ENCODE assay signal across 8 cellular contexts in genomic region chr7:135509839-135510602, GRCh38. TPM values are rescaled to one million over a fixed set of nuclear protein-coding genes. Genes with fewer than 3 reads are reported as not detected.
DNase-seq lines count a peak whose midpoint lies in the region; ATAC-seq, FAIRE-seq and TF ChIP-seq lines count a peak whose summit lies in the region.

CNOT4 (minus strand) TSS chr7:135510102; CDS start chr7:135438331, 71,771 bp downstream.

- no peaks in the 10 kb centered on the region for H3K36me3 ChIP-seq in HUES6 (ENCODE audit: control insufficient read depth, insufficient read depth, low read length)
- H3K36me3 ChIP-seq in NT2/D1 (ENCODE audit: insufficient read depth, insufficient read length, low read length): peaks cover 4% of the 10 kb centered on the region
- H3K36me3 ChIP-seq in endodermal cell (ENCODE audit: control insufficient read depth, insufficient read depth, low read length): no peaks in the 10 kb centered on the region

- no peaks in the 10 kb centered on the region for H3K27me3 ChIP-seq in HUES6 (ENCODE audit: control insufficient read depth, insufficient read depth, low read length)
- peaks cover 4% of the 10 kb centered on the region for H3K27me3 ChIP-seq in NT2/D1 (ENCODE audit: insufficient read depth, insufficient read length)
- peaks cover 13% of the 10 kb centered on the region for H3K27me3 ChIP-seq in endodermal cell (ENCODE audit: control insufficient read depth, insufficient read depth, low read length, poor library complexity, severe bottlenecking)

- H3K4me1 ChIP-seq in HUES6 (ENCODE audit: control insufficient read depth, insufficient read depth, low read length): peaks cover 8% of the 10 kb centered on the region
- H3K4me1 ChIP-seq in NT2/D1 (ENCODE audit: insufficient read depth, insufficient read length): no peaks in the 10 kb centered on the region
- peaks cover 9% of the 10 kb centered on the region for H3K4me1 ChIP-seq in endodermal cell (ENCODE audit: control insufficient read depth, insufficient read depth, low read length)

- WGBS in endodermal cell (ENCODE audit: insufficient coverage in 1 of 2, insufficient read length in 1 of 2), 2 experiments: 0% methylated on average over 18 to 56 of the region's 56 CpGs

- H3K4me1 Mint-ChIP-seq in activated CD8-positive, alpha-beta memory T cell treated with anti-CD3 and anti-CD28 coated beads, Interleukin-2, amount 10 ng/mL, durations not matched to agents 7 days and 5 days: peaks cover 15% of the 10 kb centered on the region
- H3K4me1 Mint-ChIP-seq in endodermal cell: peaks cover 9% of the 10 kb centered on the region

- H3K27ac ChIP-seq in HUES6 (ENCODE audit: low read depth, low read length) (peak within 1 kb of the TSS; percentile 93), endodermal cell (ENCODE audit: low read depth, low read length) (peak within 1 kb of the TSS; percentile 90)

- DNase-seq in D721Med (ENCODE audit: insufficient read length, low spot score): peak; percentile 48
- peak; percentile 94 for DNase-seq in NT2/D1 (ENCODE audit: low read depth, low spot score)
- DNase-seq in activated CD8-positive, alpha-beta memory T cell treated with anti-CD3 and anti-CD28 coated beads, Interleukin-2, amount 10 ng/mL, durations not matched to agents 7 days and 5 days: peak; percentile 98
- DNase-seq in endodermal cell: peak; percentile 99
- DNase-seq in mesenteric fat pad (ENCODE audit: low spot score): peak; percentile 98
- peak; percentile 95 for DNase-seq in stimulated activated CD8-positive, alpha-beta memory T cell treated with anti-CD3 and anti-CD28 coated beads, Interleukin-15, amount 100 ng/mL, for 1 hour (ENCODE audit: low read depth)

- H3K9me3 ChIP-seq in HUES6 (ENCODE audit: control insufficient read depth, insufficient read depth, low read depth, low read length) (no peaks in the 10 kb centered on the region), NT2/D1 (ENCODE audit: insufficient read depth, low read length) (no peaks in the 10 kb centered on the region), endodermal cell (ENCODE audit: control insufficient read depth, low read length) (no peaks in the 10 kb centered on the region)

- CTCF ChIA-PET in activated CD8-positive, alpha-beta memory T cell treated with anti-CD3 and anti-CD28 coated beads, Interleukin-2, amount 10 ng/mL, durations not matched to agents 7 days and 5 days (lab: Charles Lee): interaction anchor here (1.0 to 1.6 kb wide), 7 partner anchors 10 to 468 kb away, joined by 3 to 6 read pairs (median 4); no protein-coding TSS in a partner anchor

- H3K9ac ChIP-seq in HUES6 (ENCODE audit: low read length) (peak within 1 kb of the TSS; percentile 96), NT2/D1 (ENCODE audit: insufficient read length, low read depth) (peak within 1 kb of the TSS; percentile 98), endodermal cell (ENCODE audit: extremely low read depth, low read length, poor library complexity, severe bottlenecking) (peak within 1 kb of the TSS; percentile 93)

- H3K27me3 Mint-ChIP-seq in activated CD8-positive, alpha-beta memory T cell treated with anti-CD3 and anti-CD28 coated beads, Interleukin-2, amount 10 ng/mL, durations not matched to agents 7 days and 5 days: no peaks in the 10 kb centered on the region
- H3K27me3 Mint-ChIP-seq in endodermal cell (ENCODE audit: insufficient read depth): no peaks in the 10 kb centered on the region

- H3K27ac Mint-ChIP-seq in activated CD8-positive, alpha-beta memory T cell treated with anti-CD3 and anti-CD28 coated beads, Interleukin-2, amount 10 ng/mL, durations not matched to agents 7 days and 5 days: no peak within 1 kb of the TSS
- H3K27ac Mint-ChIP-seq in endodermal cell: no peak within 1 kb of the TSS

- no peak for FAIRE-seq in D721Med (lab: Jason Lieb, UNC)

- H3K4me3 Mint-ChIP-seq in activated CD8-positive, alpha-beta memory T cell treated with anti-CD3 and anti-CD28 coated beads, Interleukin-2, amount 10 ng/mL, durations not matched to agents 7 days and 5 days: no peak within 1 kb of the TSS
- no peak within 1 kb of the TSS for H3K4me3 Mint-ChIP-seq in endodermal cell

- H3K4me3 ChIP-seq in HUES6 (ENCODE audit: low read depth, low read length): peak within 1 kb of the TSS; percentile 87
- peak within 1 kb of the TSS; percentile 73 for H3K4me3 ChIP-seq in NT2/D1 (ENCODE audit: insufficient read length, low read depth)
- peak within 1 kb of the TSS; percentile 95 for H3K4me3 ChIP-seq in endodermal cell (ENCODE audit: low read length)

- TF ChIP-seq CTCF in D721Med (IDR thresholded peaks at IDR 0.05; ENCODE audit: insufficient read depth, missing control alignments): no peak
- no peak for TF ChIP-seq CTCF in endodermal cell (conservative IDR thresholded peaks at IDR 0.05)

- peaks cover 3% of the 10 kb centered on the region for H3K36me3 Mint-ChIP-seq in activated CD8-positive, alpha-beta memory T cell treated with anti-CD3 and anti-CD28 coated beads, Interleukin-2, amount 10 ng/mL, durations not matched to agents 7 days and 5 days
- H3K36me3 Mint-ChIP-seq in endodermal cell (ENCODE audit: low read depth): peaks cover under 1% of the 10 kb centered on the region

- H3K9me3 Mint-ChIP-seq in activated CD8-positive, alpha-beta memory T cell treated with anti-CD3 and anti-CD28 coated beads, Interleukin-2, amount 10 ng/mL, durations not matched to agents 7 days and 5 days (ENCODE audit: low read depth): no peaks in the 10 kb centered on the region
- no peaks in the 10 kb centered on the region for H3K9me3 Mint-ChIP-seq in endodermal cell

- ATAC-seq in GM21515 (IDR thresholded peaks at IDR 0.05; ENCODE audit: unreplicated experiment): peak; percentile 96
- peak; percentile 96 for ATAC-seq in activated CD8-positive, alpha-beta memory T cell treated with anti-CD3 and anti-CD28 coated beads, Interleukin-2, amount 10 ng/mL, durations not matched to agents 7 days and 5 days

RNA-seq across cellular contexts. Expression of gene CNOT4, which starts in this region (rescaled TPM):
- 10 to 100 TPM; 21.1 to 26.5 TPM for total RNA-seq in activated CD8-positive, alpha-beta memory T cell treated with anti-CD3 and anti-CD28 coated beads, Interleukin-2, amount 10 ng/mL, durations not matched to agents 7 days and 5 days
- total RNA-seq in endodermal cell: 10 to 100 TPM; 22.7 to 23.8 TPM
- polyA plus RNA-seq in endodermal cell (2013, experiment 1 of 2): 20.1 TPM
- polyA plus RNA-seq in endodermal cell (2013, experiment 2 of 2): 18.5 TPM
- 25.0 TPM for total RNA-seq in mesenteric fat pad

Comparison
In these comparisons a context has a peak if more than half of its experiments do, and no peak if none do; other contexts are left out.
1. Peak in every context shown above with its lines: DNase-seq, ATAC-seq, H3K4me3 ChIP-seq and H3K27ac ChIP-seq.
2. DNase-seq: peak in every context shown above with its lines; median percentile 99 in endodermal cell; 98 in activated CD8-positive, alpha-beta memory T cell treated with anti-CD3 and anti-CD28 coated beads, Interleukin-2, amount 10 ng/mL, durations not matched to agents 7 days and 5 days; 98 in mesenteric fat pad; 95 in stimulated activated CD8-positive, alpha-beta memory T cell treated with anti-CD3 and anti-CD28 coated beads, Interleukin-15, amount 100 ng/mL, for 1 hour; 94 in NT2/D1; 48 in D721Med.